In the genomic region with DNA sequence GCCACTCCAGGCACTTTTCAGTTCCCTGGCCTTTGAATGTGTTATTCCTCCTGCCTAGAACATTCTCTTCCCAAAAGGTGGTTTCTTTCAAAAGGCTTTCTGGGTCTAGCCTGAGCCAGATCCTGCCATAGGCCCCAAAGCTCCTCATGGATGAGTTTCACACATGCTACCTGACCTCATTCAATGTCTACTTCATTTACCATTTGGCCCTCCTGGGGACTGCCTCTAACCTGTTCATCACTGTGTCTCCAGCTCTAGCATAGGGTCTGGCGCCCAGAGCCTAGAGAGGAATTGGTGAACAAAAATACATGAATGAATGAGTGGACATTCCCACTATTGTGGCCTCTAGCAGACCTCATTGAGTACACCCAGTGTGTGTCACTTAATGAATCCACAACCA, we compare ENCODE assay signal across 1 cellular context.
TF ChIP-seq lines count a peak whose summit lies in the region.

No MANE protein-coding gene starts in this region.

TF ChIP-seq in K562, 482 proteins besides CTCF, POLR2A, EP300 and RAD21:
- TF ChIP-seq THRAP3 (IDR thresholded peaks at IDR 0.05; ENCODE audit: borderline replicate concordance) (no peak), MAFK (IDR thresholded peaks at IDR 0.05; ENCODE audit: low read length) (no peak), NRF1 (conservative IDR thresholded peaks at IDR 0.05 in 1 of 2, IDR thresholded peaks at IDR 0.05 in 1 of 2) (no peak), CHCHD3 (CRISPR knock-in tag; IDR thresholded peaks at IDR 0.05) (no peak), ZNF3 (CRISPR knock-in tag; IDR thresholded peaks at IDR 0.05) (no peak), EHMT2 (IDR thresholded peaks at IDR 0.05) (no peak), KLF13 (tag; IDR thresholded peaks at IDR 0.05; ENCODE audit: borderline replicate concordance, low read depth) (no peak), ZNF239 (CRISPR knock-in tag; IDR thresholded peaks at IDR 0.05) (no peak), ZNF444 (CRISPR knock-in tag; IDR thresholded peaks at IDR 0.05) (no peak), SP2 (IDR thresholded peaks at IDR 0.05; ENCODE audit: extremely low read depth, low read depth, low read length, poor library complexity, severe bottlenecking) (no peak), TGIF2 (CRISPR knock-in tag; IDR thresholded peaks at IDR 0.05) (no peak), ZNF232 (CRISPR knock-in tag; IDR thresholded peaks at IDR 0.05) (no peak), MTF1 (CRISPR knock-in tag; IDR thresholded peaks at IDR 0.05; ENCODE audit: borderline replicate concordance) (no peak), RBM34 (IDR thresholded peaks at IDR 0.05; ENCODE audit: borderline replicate concordance, insufficient read depth, low read length) (no peak), CBFA2T3 (IDR thresholded peaks at IDR 0.05) (no peak)
- TF ChIP-seq, protein P1, sequence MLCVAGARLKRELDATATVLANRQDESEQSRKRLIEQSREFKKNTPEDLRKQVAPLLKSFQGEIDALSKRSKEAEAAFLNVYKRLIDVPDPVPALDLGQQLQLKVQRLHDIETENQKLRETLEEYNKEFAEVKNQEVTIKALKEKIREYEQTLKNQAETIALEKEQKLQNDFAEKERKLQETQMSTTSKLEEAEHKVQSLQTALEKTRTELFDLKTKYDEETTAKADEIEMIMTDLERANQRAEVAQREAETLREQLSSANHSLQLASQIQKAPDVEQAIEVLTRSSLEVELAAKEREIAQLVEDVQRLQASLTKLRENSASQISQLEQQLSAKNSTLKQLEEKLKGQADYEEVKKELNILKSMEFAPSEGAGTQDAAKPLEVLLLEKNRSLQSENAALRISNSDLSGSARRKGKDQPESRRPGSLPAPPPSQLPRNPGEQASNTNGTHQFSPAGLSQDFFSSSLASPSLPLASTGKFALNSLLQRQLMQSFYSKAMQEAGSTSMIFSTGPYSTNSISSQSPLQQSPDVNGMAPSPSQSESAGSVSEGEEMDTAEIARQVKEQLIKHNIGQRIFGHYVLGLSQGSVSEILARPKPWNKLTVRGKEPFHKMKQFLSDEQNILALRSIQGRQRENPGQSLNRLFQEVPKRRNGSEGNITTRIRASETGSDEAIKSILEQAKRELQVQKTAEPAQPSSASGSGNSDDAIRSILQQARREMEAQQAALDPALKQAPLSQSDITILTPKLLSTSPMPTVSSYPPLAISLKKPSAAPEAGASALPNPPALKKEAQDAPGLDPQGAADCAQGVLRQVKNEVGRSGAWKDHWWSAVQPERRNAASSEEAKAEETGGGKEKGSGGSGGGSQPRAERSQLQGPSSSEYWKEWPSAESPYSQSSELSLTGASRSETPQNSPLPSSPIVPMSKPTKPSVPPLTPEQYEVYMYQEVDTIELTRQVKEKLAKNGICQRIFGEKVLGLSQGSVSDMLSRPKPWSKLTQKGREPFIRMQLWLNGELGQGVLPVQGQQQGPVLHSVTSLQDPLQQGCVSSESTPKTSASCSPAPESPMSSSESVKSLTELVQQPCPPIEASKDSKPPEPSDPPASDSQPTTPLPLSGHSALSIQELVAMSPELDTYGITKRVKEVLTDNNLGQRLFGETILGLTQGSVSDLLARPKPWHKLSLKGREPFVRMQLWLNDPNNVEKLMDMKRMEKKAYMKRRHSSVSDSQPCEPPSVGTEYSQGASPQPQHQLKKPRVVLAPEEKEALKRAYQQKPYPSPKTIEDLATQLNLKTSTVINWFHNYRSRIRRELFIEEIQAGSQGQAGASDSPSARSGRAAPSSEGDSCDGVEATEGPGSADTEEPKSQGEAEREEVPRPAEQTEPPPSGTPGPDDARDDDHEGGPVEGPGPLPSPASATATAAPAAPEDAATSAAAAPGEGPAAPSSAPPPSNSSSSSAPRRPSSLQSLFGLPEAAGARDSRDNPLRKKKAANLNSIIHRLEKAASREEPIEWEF (CRISPR knock-in tag; IDR thresholded peaks at IDR 0.05) = no peak
- TF ChIP-seq, protein P2, sequence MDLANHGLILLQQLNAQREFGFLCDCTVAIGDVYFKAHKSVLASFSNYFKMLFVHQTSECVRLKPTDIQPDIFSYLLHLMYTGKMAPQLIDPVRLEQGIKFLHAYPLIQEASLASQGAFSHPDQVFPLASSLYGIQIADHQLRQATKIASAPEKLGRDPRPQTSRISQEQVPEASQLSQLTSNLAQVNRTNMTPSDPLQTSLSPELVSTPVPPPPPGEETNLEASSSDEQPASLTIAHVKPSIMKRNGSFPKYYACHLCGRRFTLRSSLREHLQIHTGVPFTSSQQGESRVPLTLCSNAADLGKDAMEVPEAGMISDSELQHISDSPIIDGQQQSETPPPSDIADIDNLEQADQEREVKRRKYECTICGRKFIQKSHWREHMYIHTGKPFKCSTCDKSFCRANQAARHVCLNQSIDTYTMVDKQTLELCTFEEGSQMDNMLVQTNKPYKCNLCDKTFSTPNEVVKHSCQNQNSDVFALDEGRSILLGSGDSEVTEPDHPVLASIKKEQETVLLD (IDR thresholded peaks at IDR 0.05) = no peak
- TF ChIP-seq, protein P3, sequence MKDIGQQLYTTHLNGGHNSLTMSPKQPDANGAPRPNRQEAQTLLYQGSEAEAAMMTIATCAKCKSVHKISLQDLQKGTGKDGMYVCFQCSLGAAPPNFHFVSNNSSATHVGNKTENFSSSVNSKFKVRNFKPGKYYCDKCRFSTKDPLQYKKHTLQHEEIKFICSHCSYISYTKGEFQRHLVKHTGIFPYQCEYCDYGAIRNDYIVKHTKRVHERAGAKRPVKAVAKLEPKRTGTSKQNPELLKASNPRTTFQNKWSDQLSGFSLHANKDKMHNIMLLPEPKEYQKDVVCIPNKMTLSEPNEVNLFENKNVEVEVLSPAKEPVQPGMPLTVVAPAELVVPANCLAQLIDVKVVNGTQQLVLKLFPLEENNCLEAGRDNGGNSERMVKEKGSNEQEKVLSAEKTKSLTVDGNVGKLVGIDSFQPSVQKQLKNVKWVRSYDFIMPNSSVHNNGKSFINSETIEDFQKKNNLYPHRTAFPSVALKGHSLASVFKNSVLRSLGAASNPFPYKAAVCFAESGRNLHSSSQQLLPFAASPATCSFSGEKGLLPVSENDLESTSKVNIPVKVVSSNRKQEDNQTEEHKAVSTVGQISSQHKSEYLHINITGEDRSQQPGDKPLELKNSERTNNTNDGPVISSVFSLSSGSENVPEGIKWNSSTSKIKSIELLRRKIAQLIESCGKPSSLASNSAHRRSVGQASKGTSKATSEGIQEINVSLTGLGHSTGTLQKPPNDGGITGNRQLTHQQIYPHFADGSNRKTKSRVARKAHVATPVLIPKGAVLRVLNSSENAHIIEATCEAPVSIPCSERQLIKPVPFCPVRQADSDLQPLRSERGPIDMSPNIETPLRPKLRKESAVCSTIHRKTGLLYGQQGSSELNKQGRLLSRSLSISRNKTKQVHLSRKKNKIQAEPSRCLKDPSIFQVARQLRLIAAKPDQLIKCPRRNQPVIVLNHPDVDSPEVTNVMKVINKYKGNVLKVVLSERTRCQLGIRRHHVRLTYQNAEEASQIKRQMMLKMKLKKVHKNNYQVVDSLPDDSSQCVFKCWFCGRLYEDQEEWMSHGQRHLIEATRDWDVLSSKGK (CRISPR knock-in tag; IDR thresholded peaks at IDR 0.05) = no peak
TF ChIP-seq in K562: peak in this region for 0.
